In the genomic region with DNA sequence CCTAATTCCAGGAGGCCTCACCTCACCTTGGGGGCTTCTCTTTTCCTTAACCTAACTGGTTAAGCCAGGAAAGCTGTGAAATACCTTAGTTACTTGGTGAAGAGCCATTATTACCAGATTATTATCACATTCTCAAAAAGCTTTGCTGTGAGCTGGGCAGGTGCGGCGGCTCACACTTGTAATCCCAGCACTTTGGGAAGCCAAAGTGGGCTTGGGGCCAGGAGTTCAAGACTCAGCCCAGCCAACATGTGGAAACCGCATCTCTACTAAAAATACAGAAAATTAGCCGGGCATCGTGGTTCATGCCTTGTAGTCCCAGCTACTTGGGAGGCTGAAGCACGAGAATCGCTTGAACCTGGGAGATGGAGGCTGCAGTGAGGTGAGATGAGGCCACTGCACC, we compare ENCODE assay signal across 8 cellular contexts.
DNase-seq lines count a peak whose midpoint lies in the region; ATAC-seq, FAIRE-seq and TF ChIP-seq lines count a peak whose summit lies in the region.

No MANE protein-coding gene starts in this region.

- H3K79me2 ChIP-seq in K562 (ENCODE audit: control insufficient read depth, insufficient read depth, low read length) = no peaks in the 10 kb centered on the region

- peak overlapping the region; percentile 89 for H3K27ac Mint-ChIP-seq in stimulated activated naive CD8-positive, alpha-beta T cell treated with anti-CD3 and anti-CD28 coated beads, Interleukin-15, Interleukin-2, amounts not matched to agents 100 ng/mL and 50 ng/mL, for 24 hours
- H3K27ac Mint-ChIP-seq in stimulated activated naive CD8-positive, alpha-beta T cell treated with anti-CD3 and anti-CD28 coated beads, Interleukin-15, amount 100 ng/mL, for 72 hours = no peak overlapping the region

- H3K27me3 ChIP-seq in K562 (ENCODE audit: control insufficient read depth in 2 of 2, insufficient read depth in 2 of 2, low read length in 2 of 2) (no peaks in the 10 kb centered on the region), mucosa of stomach (ENCODE audit: control insufficient read depth, insufficient read depth, low read length) (no peaks in the 10 kb centered on the region)

- WGBS in K562 (ENCODE audit: insufficient coverage, low coverage, missing lambda C conversion rate) = 93% methylated on average over 7 of the region's 7 CpGs

- H3K9ac ChIP-seq in K562 (ENCODE audit: insufficient read depth in 1 of 2, low read depth in 2 of 2, low read length in 2 of 2) (no peak overlapping the region), mucosa of stomach (ENCODE audit: low read length) (peak overlapping the region; percentile 66)

- H3K36me3 ChIP-seq in K562 (ENCODE audit: control insufficient read depth, insufficient read depth, low read length) (no peaks in the 10 kb centered on the region), mucosa of stomach (ENCODE audit: control insufficient read depth, insufficient read depth, low read length) (no peaks in the 10 kb centered on the region)

- POLR2A ChIA-PET in K562 (lab: Yijun Ruan, JAX) = interaction anchor here (0.7 kb wide), 1 partner anchor 19 kb away, joined by 3 read pairs; no protein-coding TSS in a partner anchor

- no TSS peak for BruUV-seq in K562 (replicated peaks; lab: Mats Ljungman, UMichigan)

- CTCF ChIA-PET in K562 (lab: Yijun Ruan, JAX; ENCODE audit: low intra/inter-chr PET ratio) = no interaction called here

- peaks cover 51% of the 10 kb centered on the region for H3K4me1 Mint-ChIP-seq in stimulated activated naive CD8-positive, alpha-beta T cell treated with anti-CD3 and anti-CD28 coated beads, Interleukin-15, Interleukin-2, amounts not matched to agents 100 ng/mL and 50 ng/mL, for 24 hours (ENCODE audit: low read depth)
- H3K4me1 Mint-ChIP-seq in stimulated activated naive CD8-positive, alpha-beta T cell treated with anti-CD3 and anti-CD28 coated beads, Interleukin-15, amount 100 ng/mL, for 72 hours = peaks cover 22% of the 10 kb centered on the region

- TF ChIP-seq RAD21 in K562 (CRISPR knock-in tag; conservative IDR thresholded peaks at IDR 0.05 in 1 of 2, IDR thresholded peaks at IDR 0.05 in 1 of 2) = no peak

- no peak for TF ChIP-seq POLR2A in K562 (conservative IDR thresholded peaks at IDR 0.05)

- peaks cover 5% of the 10 kb centered on the region for H3K36me3 Mint-ChIP-seq in stimulated activated naive CD8-positive, alpha-beta T cell treated with anti-CD3 and anti-CD28 coated beads, Interleukin-15, Interleukin-2, amounts not matched to agents 100 ng/mL and 50 ng/mL, for 24 hours (ENCODE audit: low read depth)

- H3K27ac ChIP-seq in K562 (ENCODE audit: extremely low read depth, low read depth, low read length) = no peak overlapping the region

- H4K20me1 ChIP-seq in K562 (replicated peaks; ENCODE audit: control insufficient read depth, insufficient read depth, low read length) = no peaks in the 10 kb centered on the region

- no peaks in the 10 kb centered on the region for H3K9me3 Mint-ChIP-seq in stimulated activated naive CD8-positive, alpha-beta T cell treated with anti-CD3 and anti-CD28 coated beads, Interleukin-15, Interleukin-2, amounts not matched to agents 100 ng/mL and 50 ng/mL, for 24 hours
- peaks cover 0 to 3% of the 10 kb centered on the region in 2 donors for H3K9me3 Mint-ChIP-seq in stimulated activated naive CD8-positive, alpha-beta T cell treated with anti-CD3 and anti-CD28 coated beads, Interleukin-15, amount 100 ng/mL, for 72 hours

- H3K4me1 ChIP-seq in K562 (replicated peaks in 1 of 2; ENCODE audit: control insufficient read depth in 2 of 2, insufficient read depth in 2 of 2, low read length in 2 of 2) (peaks cover 7 to 34% of the 10 kb centered on the region in 2 experiments; a peak in 4 of 5 replicates), mucosa of stomach (ENCODE audit: control insufficient read depth, insufficient read depth, low read length) (peaks cover 12% of the 10 kb centered on the region)

- H3K4me2 ChIP-seq in K562 (ENCODE audit: insufficient read depth, low read length) = no peak overlapping the region

- no peaks in the 10 kb centered on the region for H3K9me1 ChIP-seq in K562 (ENCODE audit: control insufficient read depth, insufficient read depth, low read length)

- TF ChIP-seq EP300 in K562 (IDR thresholded peaks at IDR 0.05; ENCODE audit: low read length) = no peak

- peak overlapping the region; percentile 84 for H2AFZ ChIP-seq in K562 (ENCODE audit: low read depth, low read length)

- H3K4me3 ChIP-seq in K562 (no peak overlapping the region), mucosa of stomach (ENCODE audit: low read length) (no peak overlapping the region)

- no peak for FAIRE-seq in K562 (lab: Jason Lieb, UNC)

- no peak for ATAC-seq in stimulated activated naive CD8-positive, alpha-beta T cell treated with anti-CD3 and anti-CD28 coated beads, Interleukin-15, amount 100 ng/mL, for 72 hours
- ATAC-seq in K562 (no peak), GM21367 (IDR thresholded peaks at IDR 0.05; ENCODE audit: unreplicated experiment) (no peak)

- H3K27me3 Mint-ChIP-seq in stimulated activated naive CD8-positive, alpha-beta T cell treated with anti-CD3 and anti-CD28 coated beads, Interleukin-15, Interleukin-2, amounts not matched to agents 100 ng/mL and 50 ng/mL, for 24 hours = no peaks in the 10 kb centered on the region
- H3K27me3 Mint-ChIP-seq in stimulated activated naive CD8-positive, alpha-beta T cell treated with anti-CD3 and anti-CD28 coated beads, Interleukin-15, amount 100 ng/mL, for 72 hours = no peaks in the 10 kb centered on the region

- TF ChIP-seq CTCF in K562 (IDR thresholded peaks at IDR 0.05 in 2 of 3, conservative IDR thresholded peaks at IDR 0.05 in 1 of 3; ENCODE audit: insufficient read depth in 2 of 3, low read depth in 1 of 3, low read length in 3 of 3) = no peak

- intact Hi-C loops in K562 (cut with micrococcal nuclease) = no loop called here

- no peak overlapping the region for H3K4me3 Mint-ChIP-seq in stimulated activated naive CD8-positive, alpha-beta T cell treated with anti-CD3 and anti-CD28 coated beads, Interleukin-15, Interleukin-2, amounts not matched to agents 100 ng/mL and 50 ng/mL, for 24 hours
- no peak overlapping the region for H3K4me3 Mint-ChIP-seq in stimulated activated naive CD8-positive, alpha-beta T cell treated with anti-CD3 and anti-CD28 coated beads, Interleukin-15, amount 100 ng/mL, for 72 hours

- H3K9me3 ChIP-seq in K562 (replicated peaks; ENCODE audit: control insufficient read depth, insufficient read depth, low read depth, low read length) = no peaks in the 10 kb centered on the region
- no peaks in the 10 kb centered on the region for H3K9me3 ChIP-seq in mucosa of stomach (ENCODE audit: control insufficient read depth, low read length)

- in situ Hi-C loops in K562 (cut with MboI) = no loop called here

- no peak for DNase-seq in stimulated activated naive CD8-positive, alpha-beta T cell treated with anti-CD3 and anti-CD28 coated beads, Interleukin-15, amount 100 ng/mL, for 72 hours
- DNase-seq in K562 (ENCODE audit: extremely low read depth in 1 of 4, low spot score in 3 of 4) (no peak), SKM-1 treated with dmso at 0.1 percent for 144 hours (lab: John Stamatoyannopoulos, UW; ENCODE audit: unreplicated experiment) (no peak), mucosa of gallbladder (ENCODE audit: low spot score) (no peak), GDM1 (lab: John Stamatoyannopoulos, UW) (no peak)

TF ChIP-seq in K562, 482 proteins besides CTCF, POLR2A, EP300 and RAD21:
- TF ChIP-seq, protein P1, sequence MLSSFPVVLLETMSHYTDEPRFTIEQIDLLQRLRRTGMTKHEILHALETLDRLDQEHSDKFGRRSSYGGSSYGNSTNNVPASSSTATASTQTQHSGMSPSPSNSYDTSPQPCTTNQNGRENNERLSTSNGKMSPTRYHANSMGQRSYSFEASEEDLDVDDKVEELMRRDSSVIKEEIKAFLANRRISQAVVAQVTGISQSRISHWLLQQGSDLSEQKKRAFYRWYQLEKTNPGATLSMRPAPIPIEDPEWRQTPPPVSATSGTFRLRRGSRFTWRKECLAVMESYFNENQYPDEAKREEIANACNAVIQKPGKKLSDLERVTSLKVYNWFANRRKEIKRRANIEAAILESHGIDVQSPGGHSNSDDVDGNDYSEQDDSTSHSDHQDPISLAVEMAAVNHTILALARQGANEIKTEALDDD (IDR thresholded peaks at IDR 0.05) = 0 out of 2 replicates have a peak, but pooled peaks have one; percentile 28
- TF ChIP-seq, protein P2, sequence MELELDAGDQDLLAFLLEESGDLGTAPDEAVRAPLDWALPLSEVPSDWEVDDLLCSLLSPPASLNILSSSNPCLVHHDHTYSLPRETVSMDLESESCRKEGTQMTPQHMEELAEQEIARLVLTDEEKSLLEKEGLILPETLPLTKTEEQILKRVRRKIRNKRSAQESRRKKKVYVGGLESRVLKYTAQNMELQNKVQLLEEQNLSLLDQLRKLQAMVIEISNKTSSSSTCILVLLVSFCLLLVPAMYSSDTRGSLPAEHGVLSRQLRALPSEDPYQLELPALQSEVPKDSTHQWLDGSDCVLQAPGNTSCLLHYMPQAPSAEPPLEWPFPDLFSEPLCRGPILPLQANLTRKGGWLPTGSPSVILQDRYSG (tag; conservative IDR thresholded peaks at IDR 0.05; ENCODE audit: low read depth) = no peak
